ENCODE assay signal across 10 cellular contexts in genomic region chr18:73980289-73980979, GRCh38.
DNase-seq lines count a peak whose midpoint lies in the region; ATAC-seq and TF ChIP-seq lines count a peak whose summit lies in the region.
"Had no signal": no experiment of that assay in that cellular context is flagged by ENCODE, and none has a peak within 500 bp of the region (broad histone marks: within the 10 kb centered on the region; RNA-seq: fewer than 3 reads in every experiment).

No MANE protein-coding gene starts in this region.

- intact Hi-C loops in MCF 10A (cut with micrococcal nuclease) (loop anchor here (2.0 to 10.0 kb wide), 2 partner anchors 134 to 1218 kb away; no protein-coding TSS in a partner anchor), breast epithelium (cut with DNase I; ENCODE audit: low total_unique reads) (no loop called here), testis (cut with DNase I; ENCODE audit: low total_unique reads) (no loop called here)

- H3K4me1 ChIP-seq in breast epithelium: no peaks in the 10 kb centered on the region
- H3K4me1 ChIP-seq in OCI-LY1 (ENCODE audit: insufficient read depth, low read length, severe bottlenecking): no peaks in the 10 kb centered on the region
- no peaks in the 10 kb centered on the region for H3K4me1 ChIP-seq in endodermal cell (ENCODE audit: control insufficient read depth, insufficient read depth, low read length)
- no peaks in the 10 kb centered on the region for H3K4me1 ChIP-seq in testis
- no peaks in the 10 kb centered on the region for H3K4me1 ChIP-seq in upper lobe of left lung

- no peaks in the 10 kb centered on the region for H4K20me1 ChIP-seq in OCI-LY1 (ENCODE audit: insufficient read depth, low read length)

- WGBS in endodermal cell (ENCODE audit: insufficient coverage in 1 of 2, insufficient read length in 1 of 2), 2 experiments: 54 to 59% methylated on average over 7 to 9 of the region's 9 CpGs
- 75 to 80% methylated on average over 8 to 9 of the region's 9 CpGs for WGBS in testis, 2 donors
- 79% methylated on average over 7 to 9 of the region's 9 CpGs for WGBS in upper lobe of left lung, 2 donors

- TF ChIP-seq EP300 in upper lobe of left lung (IDR thresholded peaks at IDR 0.05): no peak

- peaks cover 8% of the 10 kb centered on the region for H3K9me3 Mint-ChIP-seq in MCF 10A (ENCODE audit: unreplicated experiment)
- H3K9me3 Mint-ChIP-seq in endodermal cell: no peaks in the 10 kb centered on the region

- H3K9ac ChIP-seq in OCI-LY1 (ENCODE audit: low read length) (no peak overlapping the region), endodermal cell (ENCODE audit: extremely low read depth, low read length, poor library complexity, severe bottlenecking) (no peak overlapping the region)

- no peaks in the 10 kb centered on the region for H3K36me3 ChIP-seq in breast epithelium
- H3K36me3 ChIP-seq in OCI-LY1 (ENCODE audit: insufficient read depth, low read length): no peaks in the 10 kb centered on the region
- no peaks in the 10 kb centered on the region for H3K36me3 ChIP-seq in endodermal cell (ENCODE audit: control insufficient read depth, insufficient read depth, low read length)
- H3K36me3 ChIP-seq in testis (ENCODE audit: low read depth, missing control alignments): no peaks in the 10 kb centered on the region
- no peaks in the 10 kb centered on the region for H3K36me3 ChIP-seq in upper lobe of left lung

- H3K9me3 ChIP-seq in breast epithelium (no peaks in the 10 kb centered on the region), OCI-LY1 (ENCODE audit: low read length) (no peaks in the 10 kb centered on the region), endodermal cell (ENCODE audit: control insufficient read depth, low read length) (no peaks in the 10 kb centered on the region), testis (no peaks in the 10 kb centered on the region), upper lobe of left lung (no peaks in the 10 kb centered on the region)

- DNase-seq in MCF 10A (ENCODE audit: unreplicated experiment): peak; percentile 72
- no peak for DNase-seq in breast epithelium (ENCODE audit: low spot score in 2 of 2)
- DNase-seq in endodermal cell: peak; percentile 88
- DNase-seq in testis: peak; percentile 56
- no peak for DNase-seq in upper lobe of left lung
- no peak for DNase-seq in activated naive CD4-positive, alpha-beta T cell (lab: John Stamatoyannopoulos, UW)
- DNase-seq: left ventricle myocardium superior had no signal

- H3K4me2 ChIP-seq in OCI-LY1 (ENCODE audit: low read length): no peak overlapping the region

- H3K27ac Mint-ChIP-seq in MCF 10A (ENCODE audit: low read depth, unreplicated experiment): peak overlapping the region; percentile 24
- no peak overlapping the region for H3K27ac Mint-ChIP-seq in endodermal cell
- H3K27ac Mint-ChIP-seq: activated naive CD8-positive, alpha-beta T cell had no signal

- no peak for TF ChIP-seq POLR2A in breast epithelium (IDR thresholded peaks at IDR 0.05)
- TF ChIP-seq POLR2A in testis (IDR thresholded peaks at IDR 0.05): no peak
- TF ChIP-seq POLR2A in upper lobe of left lung (IDR thresholded peaks at IDR 0.05): no peak

- ATAC-seq in HG02610 (IDR thresholded peaks at IDR 0.05; ENCODE audit: unreplicated experiment) (no peak), upper lobe of left lung (ENCODE audit: low FRiP score in 2 of 2) (no peak)
- ATAC-seq: left ventricle myocardium superior had no signal

- POLR2A ChIA-PET in MCF 10A (lab: Yijun Ruan, JAX): interaction anchor here (0.6 to 1.3 kb wide), 2 partner anchors 34 to 131 kb away, joined by 3 to 6 read pairs; no protein-coding TSS in a partner anchor

- no TSS peak for BruUV-seq in MCF 10A (replicated peaks; lab: Mats Ljungman, UMichigan)

- no peaks in the 10 kb centered on the region for H3F3A ChIP-seq in OCI-LY1 (ENCODE audit: insufficient read depth, low read length)

- H3K36me3 Mint-ChIP-seq in MCF 10A (ENCODE audit: insufficient read depth, unreplicated experiment) (peaks cover 5% of the 10 kb centered on the region), endodermal cell (ENCODE audit: low read depth) (no peaks in the 10 kb centered on the region)
- H3K36me3 Mint-ChIP-seq: activated naive CD8-positive, alpha-beta T cell had no signal

- TF ChIP-seq CTCF in MCF 10A (IDR thresholded peaks at IDR 0.05; ENCODE audit: unreplicated experiment) (peak; percentile 62), breast epithelium (IDR thresholded peaks at IDR 0.05) (no peak), OCI-LY1 (IDR thresholded peaks at IDR 0.05; ENCODE audit: low read length) (peak; percentile 32; the same call in 1 of the 2 replicates), endodermal cell (conservative IDR thresholded peaks at IDR 0.05) (peak; percentile 87), testis (IDR thresholded peaks at IDR 0.05) (peak in 2 of 3 experiments; percentile 2 to 11), upper lobe of left lung (IDR thresholded peaks at IDR 0.05) (no peak)

- CTCF ChIA-PET in MCF 10A (lab: Yijun Ruan, JAX): interaction anchor here (0.6 to 1.7 kb wide), 20 partner anchors 10 to 1395 kb away, joined by 3 to 8 read pairs (median 3); no protein-coding TSS in a partner anchor

- H3K4me1 Mint-ChIP-seq in MCF 10A (ENCODE audit: insufficient read depth, unreplicated experiment) (peaks cover 22% of the 10 kb centered on the region), endodermal cell (no peaks in the 10 kb centered on the region)

- no peaks in the 10 kb centered on the region for H3K79me2 ChIP-seq in OCI-LY1 (ENCODE audit: insufficient read depth, low read length)

- H3K9me2 ChIP-seq in OCI-LY1 (ENCODE audit: low read depth, low read length): no peaks in the 10 kb centered on the region

- H3K4me3 Mint-ChIP-seq in MCF 10A (ENCODE audit: unreplicated experiment) (no peak overlapping the region), endodermal cell (no peak overlapping the region)
- H3K4me3 Mint-ChIP-seq: activated naive CD8-positive, alpha-beta T cell had no signal

- no peak overlapping the region for H3K4me3 ChIP-seq in breast epithelium
- no peak overlapping the region for H3K4me3 ChIP-seq in OCI-LY1 (ENCODE audit: low read depth, low read length, poor library complexity, severe bottlenecking)
- no peak overlapping the region for H3K4me3 ChIP-seq in endodermal cell (ENCODE audit: low read length)
- H3K4me3 ChIP-seq in testis: no peak overlapping the region
- H3K4me3 ChIP-seq in upper lobe of left lung: no peak overlapping the region

- no peaks in the 10 kb centered on the region for H3K27me3 ChIP-seq in breast epithelium
- no peaks in the 10 kb centered on the region for H3K27me3 ChIP-seq in OCI-LY1 (ENCODE audit: insufficient read depth, low read length)
- no peaks in the 10 kb centered on the region for H3K27me3 ChIP-seq in endodermal cell (ENCODE audit: control insufficient read depth, insufficient read depth, low read length, poor library complexity, severe bottlenecking)
- no peaks in the 10 kb centered on the region for H3K27me3 ChIP-seq in testis
- H3K27me3 ChIP-seq in upper lobe of left lung: no peaks in the 10 kb centered on the region

- H3K27me3 Mint-ChIP-seq in MCF 10A (ENCODE audit: insufficient read depth, unreplicated experiment) (no peaks in the 10 kb centered on the region), endodermal cell (ENCODE audit: insufficient read depth) (no peaks in the 10 kb centered on the region)

- no peak overlapping the region for H2AFZ ChIP-seq in OCI-LY1 (ENCODE audit: low read length)

- H3K27ac ChIP-seq in breast epithelium (no peak overlapping the region), OCI-LY1 (ENCODE audit: low read depth, low read length, poor library complexity, severe bottlenecking) (no peak overlapping the region), endodermal cell (ENCODE audit: low read depth, low read length) (no peak overlapping the region), testis (no peak overlapping the region), upper lobe of left lung (no peak overlapping the region)

Comparison
In these comparisons a context has a peak if more than half of its experiments do, and no peak if none do; other contexts are left out.
1. DNase-seq: peak in MCF 10A (single experiment), endodermal cell (single experiment) and testis (single experiment); none in breast epithelium (0 of 2), upper lobe of left lung (0 of 2) and activated naive CD4-positive, alpha-beta T cell (0 of 4).
2. CTCF ChIP-seq: peak in MCF 10A (single experiment), OCI-LY1 (single experiment), endodermal cell (single experiment) and testis (2 of 3); none in breast epithelium (0 of 3) and upper lobe of left lung (0 of 6).